Comparison of ENCODE assay signal across 8 cellular contexts in the genomic region with DNA sequence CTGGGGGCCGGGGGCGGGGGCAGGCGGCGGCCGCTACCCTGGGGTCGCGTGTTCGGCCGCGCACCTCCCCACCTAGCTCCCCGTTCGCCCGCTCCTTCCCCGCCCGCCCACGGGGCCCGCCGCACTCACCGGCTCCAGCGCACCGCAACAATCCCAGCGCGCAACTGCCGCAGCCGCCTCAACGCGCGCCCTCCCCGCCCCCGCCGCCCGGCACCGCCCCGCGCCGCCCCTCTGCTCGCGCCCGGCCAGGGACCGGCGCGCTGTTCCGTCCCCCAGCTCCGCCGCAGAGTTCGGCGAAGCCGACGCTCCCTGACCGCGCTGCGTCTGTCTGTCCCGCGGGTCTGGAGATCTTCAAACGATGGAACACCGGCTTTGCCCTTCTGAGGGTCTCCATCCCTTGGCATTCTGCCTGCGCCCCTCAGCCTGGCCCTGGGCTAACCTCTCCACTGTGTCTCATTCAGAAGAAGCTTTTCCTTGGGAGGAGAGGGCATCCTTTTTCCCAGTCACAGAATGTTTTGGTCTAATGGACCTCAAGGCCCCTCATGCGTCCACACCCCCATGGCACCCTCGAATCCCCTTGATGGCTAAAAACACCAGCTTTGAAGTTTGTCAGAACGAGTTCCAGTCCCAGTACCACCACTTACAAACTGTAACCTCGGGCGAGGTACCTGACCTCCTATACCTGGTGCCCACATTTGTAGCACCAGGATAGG. TPM values are rescaled to one million over a fixed set of nuclear protein-coding genes. Genes with fewer than 3 reads are reported as not detected.
A peak's percentile ranks its signal among the peaks of the same experiment; 100 is the strongest.
DNase-seq lines count a peak whose midpoint lies in the region; ATAC-seq and TF ChIP-seq lines count a peak whose summit lies in the region.

NT5C2 (minus strand) TSS at position 166 of the 713 bp plus-strand sequence. CDS start 18,314 bp downstream, outside the sequence.

- H3K4me3 ChIP-seq in SK-N-SH (ENCODE audit: low read depth in 2 of 2, low read length in 1 of 2): peak within 1 kb of the TSS; percentile 77 to 89

- peaks cover 46% of the 10 kb centered on the region for H3K4me1 Mint-ChIP-seq in activated naive CD4-positive, alpha-beta T cell treated with anti-CD3 and anti-CD28 coated beads, Interleukin-2, amount 10 ng/mL, durations not matched to agents 7 days and 5 days

- WGBS in SK-N-SH (ENCODE audit: low lambda C conversion rate): 8% methylated on average over 23 of the region's 62 CpGs

- peak; percentile 62 for ATAC-seq in GM21528 (IDR thresholded peaks at IDR 0.05; ENCODE audit: low FRiP score, unreplicated experiment)

- H3K9ac ChIP-seq in SK-N-SH: peak within 1 kb of the TSS; percentile 96

- CTCF ChIA-PET in SK-N-SH (lab: Yijun Ruan, JAX): interaction anchor here (1.2 to 2.6 kb wide), 4 partner anchors 13 to 141 kb away, joined by 3 to 8 read pairs (median 4); partner anchors contain the start of gene INA
- CTCF ChIA-PET in activated naive CD4-positive, alpha-beta T cell treated with anti-CD3 and anti-CD28 coated beads, Interleukin-2, amount 10 ng/mL, durations not matched to agents 7 days and 5 days (lab: Charles Lee): interaction anchor here (1.1 to 1.8 kb wide), 2 partner anchors 51 to 123 kb away, joined by 4 to 7 read pairs; no protein-coding TSS in a partner anchor

- H3K27ac Mint-ChIP-seq in activated naive CD4-positive, alpha-beta T cell treated with anti-CD3 and anti-CD28 coated beads, Interleukin-2, amount 10 ng/mL, durations not matched to agents 7 days and 5 days: peak within 1 kb of the TSS; percentile 97

- no peaks in the 10 kb centered on the region for H3K9me3 ChIP-seq in SK-N-SH

- DNase-seq in DMS53 (lab: John Stamatoyannopoulos, UW) (peak; percentile 92), KBM-7 (peak; percentile 56), SK-N-SH (peak; percentile 94), germinal center (ENCODE audit: low spot score) (peak; percentile 85), nucleus accumbens (lab: John Stamatoyannopoulos, UW) (peak in 54 of 56 donors; percentile 24 to 87 (median 72)), substantia nigra (lab: John Stamatoyannopoulos, UW) (peak in 47 of 49 donors; percentile 28 to 87 (median 72))
- peak; percentile 85 for DNase-seq in activated naive CD4-positive, alpha-beta T cell treated with anti-CD3 and anti-CD28 coated beads, Interleukin-2, amount 10 ng/mL, durations not matched to agents 7 days and 5 days

- no peak for TF ChIP-seq CTCF in SK-N-SH (IDR thresholded peaks at IDR 0.05)

- peaks cover 9 to 11% of the 10 kb centered on the region in 2 experiments; a peak in 2 of 4 replicates for H3K4me1 ChIP-seq in SK-N-SH (ENCODE audit: control insufficient read depth in 1 of 2, insufficient read depth in 2 of 2, low read depth in 1 of 2, low read length in 1 of 2)

- peak within 1 kb of the TSS; percentile 89 for H3K4me2 ChIP-seq in SK-N-SH

- H3K27me3 ChIP-seq in SK-N-SH (ENCODE audit: insufficient read depth): no peaks in the 10 kb centered on the region

- no peaks in the 10 kb centered on the region for H3K36me3 ChIP-seq in SK-N-SH (replicated peaks in 1 of 2; ENCODE audit: control insufficient read depth in 1 of 2, insufficient read depth in 2 of 2, low read length in 1 of 2)

- H2AFZ ChIP-seq in SK-N-SH (ENCODE audit: low read depth): peak within 1 kb of the TSS; percentile 87

- in situ Hi-C loops in KBM-7 (cut with MboI; ENCODE audit: low pct_unique_long_range_greater_than_20kb, low sequenced_read_pairs): no loop called here

- peaks cover 23% of the 10 kb centered on the region for H4K20me1 ChIP-seq in SK-N-SH (ENCODE audit: insufficient read depth)

- H3K27ac ChIP-seq in SK-N-SH (ENCODE audit: low read depth in 2 of 2, low read length in 1 of 2): peak within 1 kb of the TSS; percentile 91
- H3K27ac ChIP-seq in substantia nigra (ENCODE audit: low read depth, low read length, poor library complexity, severe bottlenecking): peak within 1 kb of the TSS; percentile 91

- POLR2A ChIA-PET in SK-N-SH (lab: Yijun Ruan, JAX): interaction anchor here (0.5 to 2.2 kb wide), 5 partner anchors 25 to 275 kb away, joined by 3 to 19 read pairs (median 3); partner anchors contain the start of genes CNNM2 and INA

- TF ChIP-seq RAD21 in SK-N-SH (IDR thresholded peaks at IDR 0.05; ENCODE audit: low read length): no peak

- no peaks in the 10 kb centered on the region for H3K9me2 ChIP-seq in SK-N-SH

- peak within 1 kb of the TSS; percentile 92 for H3K4me3 Mint-ChIP-seq in activated naive CD4-positive, alpha-beta T cell treated with anti-CD3 and anti-CD28 coated beads, Interleukin-2, amount 10 ng/mL, durations not matched to agents 7 days and 5 days

- H3K36me3 Mint-ChIP-seq in activated naive CD4-positive, alpha-beta T cell treated with anti-CD3 and anti-CD28 coated beads, Interleukin-2, amount 10 ng/mL, durations not matched to agents 7 days and 5 days: peaks cover 7% of the 10 kb centered on the region

- H3K9me3 Mint-ChIP-seq in activated naive CD4-positive, alpha-beta T cell treated with anti-CD3 and anti-CD28 coated beads, Interleukin-2, amount 10 ng/mL, durations not matched to agents 7 days and 5 days: no peaks in the 10 kb centered on the region

- H3F3A ChIP-seq in SK-N-SH (replicated peaks; ENCODE audit: insufficient read depth): peaks cover 3% of the 10 kb centered on the region

- peak in 1 of 2 experiments; percentile 19; a peak in 1 of 4 replicates for TF ChIP-seq EP300 in SK-N-SH (IDR thresholded peaks at IDR 0.05; ENCODE audit: borderline replicate concordance in 1 of 2, low read depth in 1 of 2, low read length in 1 of 2)

- peaks cover 46% of the 10 kb centered on the region for H3K79me2 ChIP-seq in SK-N-SH (ENCODE audit: insufficient read depth)

- peaks cover 18% of the 10 kb centered on the region for H3K27me3 Mint-ChIP-seq in activated naive CD4-positive, alpha-beta T cell treated with anti-CD3 and anti-CD28 coated beads, Interleukin-2, amount 10 ng/mL, durations not matched to agents 7 days and 5 days

TF ChIP-seq in SK-N-SH, 30 proteins besides CTCF, POLR2A, EP300 and RAD21 (continues in another document):
- TF ChIP-seq EZH2phosphoT487 (IDR thresholded peaks at IDR 0.05; ENCODE audit: borderline replicate concordance, low read depth) (no peak), POLR2AphosphoS5 (IDR thresholded peaks at IDR 0.05; ENCODE audit: low read depth, low read length) (peak; percentile 53; the same call in 1 of the 2 replicates), MAX (IDR thresholded peaks at IDR 0.05; ENCODE audit: low read depth) (peak; percentile 15; the same call in 1 of the 2 replicates), IRF3 (IDR thresholded peaks at IDR 0.05; ENCODE audit: low read depth, low read length) (peak; percentile 92), SIN3A (IDR thresholded peaks at IDR 0.05; ENCODE audit: borderline replicate concordance, low read depth, low read length) (no peak), ELF1 (IDR thresholded peaks at IDR 0.05) (no peak), NRF1 (IDR thresholded peaks at IDR 0.05; ENCODE audit: low read depth, low read length) (peak; percentile 49), USF2 (IDR thresholded peaks at IDR 0.05; ENCODE audit: borderline replicate concordance, low read depth, low read length) (no peak), TEAD4 (IDR thresholded peaks at IDR 0.05; ENCODE audit: borderline replicate concordance, insufficient read depth) (no peak), FOSL2 (IDR thresholded peaks at IDR 0.05; ENCODE audit: borderline replicate concordance, low read depth) (no peak), JUND (IDR thresholded peaks at IDR 0.05) (no peak), SMC3 (IDR thresholded peaks at IDR 0.05; ENCODE audit: low read depth, low read length) (no peak), TAF1 (IDR thresholded peaks at IDR 0.05; ENCODE audit: borderline replicate concordance, low read depth, low read length) (peak; percentile 64; the same call in 1 of the 2 replicates), RXRA (IDR thresholded peaks at IDR 0.05; ENCODE audit: borderline replicate concordance, low read depth) (no peak), GABPA (IDR thresholded peaks at IDR 0.05; ENCODE audit: low read depth) (no peak), FOXM1 (IDR thresholded peaks at IDR 0.05; ENCODE audit: low read depth) (no peak), MEF2A (IDR thresholded peaks at IDR 0.05; ENCODE audit: borderline replicate concordance, low read depth) (no peak), TCF12 (IDR thresholded peaks at IDR 0.05) (no peak), RCOR1 (IDR thresholded peaks at IDR 0.05; ENCODE audit: low read length) (no peak), FOXJ3 (CRISPR knock-in tag; IDR thresholded peaks at IDR 0.05) (no peak), NFIC (IDR thresholded peaks at IDR 0.05; ENCODE audit: borderline replicate concordance) (no peak)
- TF ChIP-seq, protein P1, sequence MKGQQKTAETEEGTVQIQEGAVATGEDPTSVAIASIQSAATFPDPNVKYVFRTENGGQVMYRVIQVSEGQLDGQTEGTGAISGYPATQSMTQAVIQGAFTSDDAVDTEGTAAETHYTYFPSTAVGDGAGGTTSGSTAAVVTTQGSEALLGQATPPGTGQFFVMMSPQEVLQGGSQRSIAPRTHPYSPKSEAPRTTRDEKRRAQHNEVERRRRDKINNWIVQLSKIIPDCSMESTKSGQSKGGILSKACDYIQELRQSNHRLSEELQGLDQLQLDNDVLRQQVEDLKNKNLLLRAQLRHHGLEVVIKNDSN (IDR thresholded peaks at IDR 0.05; ENCODE audit: borderline replicate concordance, low read depth): no peak

RNA-seq across cellular contexts. Expression of gene NT5C2, which starts in this region (rescaled TPM):
- 29.6 and 45.4 TPM in 2 replicates for polyA plus RNA-seq in SK-N-SH (2012; rRNA removed)
- 42.8 and 47.5 TPM in 2 replicates for polyA plus RNA-seq in SK-N-SH (2012; cell fraction: cytosol; rRNA removed)
- 21.0 and 39.8 TPM in 2 replicates for polyA plus RNA-seq in SK-N-SH (2012; cell fraction: nucleus; rRNA removed)

Comparison
In these comparisons a context has a peak if more than half of its experiments do, and no peak if none do; other contexts are left out.
1. Peak in every context shown above with its lines: DNase-seq, ATAC-seq, H3K4me3 ChIP-seq and H3K27ac ChIP-seq.